In genomic region chr21:15508554-15508953, GRCh38 we compare ENCODE assay signal across 18 cellular contexts.
"Had no signal": no experiment of that assay in that cellular context is flagged by ENCODE, and none has a peak within 500 bp of the region (broad histone marks: within the 10 kb centered on the region; RNA-seq: fewer than 3 reads in every experiment).

No MANE protein-coding gene starts in this region.

- H3K4me1 Mint-ChIP-seq: neural crest cell had no signal

- DNase-seq: cortex of kidney; dorsolateral prefrontal cortex; effector CD8-positive, alpha-beta T cell; heart left ventricle; hippocampal formation; kidney glomerular epithelial cell; mesendoderm; naive B cell; posterior cingulate gyrus; sigmoid colon; stimulated activated CD4-positive, alpha-beta T cell treated with anti-CD3 and anti-CD28 coated beads, Interleukin-2, amount 100 ng/mL, for 24 hours; stimulated activated naive CD4-positive, alpha-beta T cell treated with Interleukin-2 at 50 U/mL for 16 hours; tibial artery; upper lobe of left lung; uterus had no signal

- H3K27me3 ChIP-seq: dorsolateral prefrontal cortex, heart left ventricle, sigmoid colon, tibial artery, upper lobe of left lung, uterus had no signal

- H3K9me3 Mint-ChIP-seq: naive B cell, neural crest cell had no signal

- ATAC-seq: esophagus mucosa, heart left ventricle had no signal

- H3K9me3 ChIP-seq: sigmoid colon, tibial artery, upper lobe of left lung, uterus had no signal

- H3K27me3 Mint-ChIP-seq: naive B cell had no signal

- H3K27ac Mint-ChIP-seq: naive B cell had no signal

- H3K36me3 Mint-ChIP-seq: naive B cell had no signal

- H3K4me3 ChIP-seq: dorsolateral prefrontal cortex, heart left ventricle, sigmoid colon, skin epidermis, tibial artery, upper lobe of left lung, uterus had no signal

- H3K36me3 ChIP-seq: heart left ventricle, sigmoid colon, tibial artery, upper lobe of left lung, uterus had no signal

- H3K4me1 ChIP-seq: sigmoid colon, tibial artery, upper lobe of left lung, uterus had no signal

- H3K4me3 Mint-ChIP-seq: naive B cell, neural crest cell had no signal
